In the genomic region with DNA sequence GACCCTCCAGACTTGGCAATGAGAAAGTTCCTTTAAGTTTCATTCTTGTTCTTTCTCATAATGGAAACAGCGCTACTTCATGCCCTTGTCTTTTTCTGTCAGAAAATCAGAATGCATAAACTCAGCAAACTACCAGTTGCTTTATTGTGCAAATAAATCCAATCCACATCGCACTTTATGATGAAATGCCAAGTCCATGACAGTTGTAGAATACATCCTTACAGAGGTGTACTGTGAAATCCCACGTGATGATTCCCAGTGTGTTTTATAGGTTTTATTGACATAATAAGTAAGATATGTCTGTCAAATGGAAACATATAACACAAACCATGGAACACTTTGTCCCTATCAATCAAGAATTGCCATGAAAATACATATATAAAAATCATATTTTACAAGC, we compare ENCODE assay signal across 25 cellular contexts.
"Had no signal": no experiment of that assay in that cellular context is flagged by ENCODE, and none has a peak within 500 bp of the region (broad histone marks: within the 10 kb centered on the region; RNA-seq: fewer than 3 reads in every experiment).

No MANE protein-coding gene starts in this region.

- H3K27me3 Mint-ChIP-seq: dendritic cell treated with granulocyte-macrophage colony-stimulating factor and Interleukin-4, amounts not matched to agents 40 ng/mL and 50 ng/mL, for 4 days; effector memory CD8-positive, alpha-beta T cell had no signal

- H3K9me3 Mint-ChIP-seq: dendritic cell treated with granulocyte-macrophage colony-stimulating factor and Interleukin-4, amounts not matched to agents 40 ng/mL and 50 ng/mL, for 4 days; endodermal cell had no signal

- H3K27ac Mint-ChIP-seq: dendritic cell treated with granulocyte-macrophage colony-stimulating factor and Interleukin-4, amounts not matched to agents 40 ng/mL and 50 ng/mL, for 4 days; effector memory CD8-positive, alpha-beta T cell; endodermal cell had no signal

- H3K27ac ChIP-seq: colonic mucosa, epithelial cell of prostate, esophagus squamous epithelium, gastrocnemius medialis, heart left ventricle, hepatocyte, left lung, lower lobe of right lung had no signal

- ATAC-seq: effector memory CD8-positive, alpha-beta T cell; esophagus mucosa; gastrocnemius medialis; heart left ventricle; left cardiac atrium; left lung; left ventricle myocardium superior; lower lobe of right lung had no signal

- FAIRE-seq: endometrium, islet of Langerhans, keratinocyte had no signal

- H3K9me3 ChIP-seq: colonic mucosa, esophagus squamous epithelium, gastrocnemius medialis, heart left ventricle, left lung, lower lobe of right lung had no signal

- H3K4me1 ChIP-seq: colonic mucosa, gastrocnemius medialis, left lung, lower lobe of right lung had no signal

- H3K27me3 ChIP-seq: colonic mucosa, esophagus squamous epithelium, gastrocnemius medialis, heart left ventricle, hepatocyte, left lung had no signal

- H3K36me3 ChIP-seq: colonic mucosa, esophagus squamous epithelium, gastrocnemius medialis, heart left ventricle, left lung, lower lobe of right lung had no signal

- H3K4me3 Mint-ChIP-seq: dendritic cell treated with granulocyte-macrophage colony-stimulating factor and Interleukin-4, amounts not matched to agents 40 ng/mL and 50 ng/mL, for 4 days; effector memory CD8-positive, alpha-beta T cell; endodermal cell had no signal

- H3K4me3 ChIP-seq: colonic mucosa, esophagus squamous epithelium, gastrocnemius medialis, heart left ventricle, hepatocyte, left lung, lower lobe of right lung had no signal

- DNase-seq: colonic mucosa; cortex of kidney; effector CD8-positive, alpha-beta T cell; effector memory CD8-positive, alpha-beta T cell; endodermal cell; erythroblast; esophagus squamous epithelium; foreskin fibroblast; foreskin melanocyte; gastrocnemius medialis; glutamatergic neuron; heart left ventricle; left cardiac atrium; left lung; left ventricle myocardium superior; lower lobe of right lung; mesenchymal stem cell; midbrain had no signal
